ENCODE assay signal across 8 cellular contexts in genomic region chr11:125345706-125346561, GRCh38.
A peak's percentile ranks its signal among the peaks of the same experiment; 100 is the strongest.
DNase-seq lines count a peak whose midpoint lies in the region; ATAC-seq lines count a peak whose summit lies in the region.

No MANE protein-coding gene starts in this region.

- ATAC-seq in left ventricle myocardium superior (peak; percentile 90), HG03439 (IDR thresholded peaks at IDR 0.05; ENCODE audit: unreplicated experiment) (no peak), GM18868 (IDR thresholded peaks at IDR 0.05; ENCODE audit: unreplicated experiment) (no peak)

- DNase-seq in EH (ENCODE audit: low read depth) (peak; percentile 56), HT-29 (ENCODE audit: low spot score) (peak; percentile 59), RPMI8226 (peak; percentile 51), anterior cingulate cortex (lab: John Stamatoyannopoulos, UW) (peak in 53 of 58 donors; percentile 19 to 90 (median 55)), left ventricle myocardium superior (peak; percentile 89), renal cortical epithelial cell (ENCODE audit: low read depth) (peak; percentile 10)

- intact Hi-C loops in left ventricle myocardium superior (cut with micrococcal nuclease): no loop called here

Comparison
In these comparisons a context has a peak if more than half of its experiments do, and no peak if none do; other contexts are left out.
1. DNase-seq: peak in every context shown above with its lines; median percentile 89 in left ventricle myocardium superior; 59 in HT-29; 56 in EH; 55 in anterior cingulate cortex; 51 in RPMI8226; 10 in renal cortical epithelial cell.